Comparison of ENCODE assay signal across 8 cellular contexts in genomic region chr2:151828143-151828889, GRCh38. TPM values are rescaled to one million over a fixed set of nuclear protein-coding genes. Genes with fewer than 3 reads are reported as not detected.
DNase-seq lines count a peak whose midpoint lies in the region; ATAC-seq and TF ChIP-seq lines count a peak whose summit lies in the region.

Gene ARL5A, minus strand, starts transcription at chr2:151828421. Its CDS starts 245 bp downstream, at chr2:151828176.

- TF ChIP-seq CTCF in chondrocyte (IDR thresholded peaks at IDR 0.05), result peak; percentile 24

- peak within 1 kb of the TSS; percentile 96 for H3K4me3 Mint-ChIP-seq in chondrocyte (ENCODE audit: unreplicated experiment)

- H3K4me1 Mint-ChIP-seq in chondrocyte (ENCODE audit: low read depth), result peaks cover 42% of the 10 kb centered on the region

- H3K27ac Mint-ChIP-seq in chondrocyte (ENCODE audit: unreplicated experiment), result peak within 1 kb of the TSS; percentile 93

- H3K9me3 Mint-ChIP-seq in chondrocyte (ENCODE audit: low read depth), result no peaks in the 10 kb centered on the region

- DNase-seq in AML-193 (lab: John Stamatoyannopoulos, UW), result peak; percentile 76 to 85
- DNase-seq in NCI-H510A treated with DMSO at 0.1 percent for 48 hours (lab: John Stamatoyannopoulos, UW), result peak; percentile 79
- peak; percentile 86 to 91 for DNase-seq in activated CD4-positive, alpha-beta T cell treated with anti-CD3 and anti-CD28 coated beads for 24 hours (ENCODE audit: low read depth in 2 of 2)
- DNase-seq in chondrocyte (ENCODE audit: low spot score), result peak; percentile 96
- peak; percentile 90 for DNase-seq in kidney glomerular epithelial cell (lab: John Stamatoyannopoulos, UW)
- peak; percentile 90 for DNase-seq in stimulated activated CD4-positive, alpha-beta T cell treated with anti-CD3 and anti-CD28 coated beads, Interleukin-1b, Interleukin-23, amount 100 ng/mL, for 1 hour (ENCODE audit: low read depth in 2 of 2)

- H3K27me3 Mint-ChIP-seq in chondrocyte (ENCODE audit: low read depth), result no peaks in the 10 kb centered on the region

- H3K36me3 Mint-ChIP-seq in chondrocyte (ENCODE audit: low read depth), result no peaks in the 10 kb centered on the region

- ATAC-seq in HG03439 (IDR thresholded peaks at IDR 0.05; ENCODE audit: unreplicated experiment), result peak; percentile 97

- TF ChIP-seq POLR2A in GM19193 (IDR thresholded peaks at IDR 0.05; ENCODE audit: extremely low read depth, insufficient read depth, insufficient read length), result peak; percentile 95

RNA-seq across cellular contexts. Expression of gene ARL5A, which starts in this region (rescaled TPM):
- total RNA-seq in chondrocyte, result 39.8 to 58.2 TPM (median 42.2 TPM) in 3 replicates

Comparison
In these comparisons a context has a peak if more than half of its experiments do, and no peak if none do; other contexts are left out.
1. Peak in every context shown above with its lines: DNase-seq and ATAC-seq.